Comparison of ENCODE assay signal across 8 cellular contexts in the genomic region with DNA sequence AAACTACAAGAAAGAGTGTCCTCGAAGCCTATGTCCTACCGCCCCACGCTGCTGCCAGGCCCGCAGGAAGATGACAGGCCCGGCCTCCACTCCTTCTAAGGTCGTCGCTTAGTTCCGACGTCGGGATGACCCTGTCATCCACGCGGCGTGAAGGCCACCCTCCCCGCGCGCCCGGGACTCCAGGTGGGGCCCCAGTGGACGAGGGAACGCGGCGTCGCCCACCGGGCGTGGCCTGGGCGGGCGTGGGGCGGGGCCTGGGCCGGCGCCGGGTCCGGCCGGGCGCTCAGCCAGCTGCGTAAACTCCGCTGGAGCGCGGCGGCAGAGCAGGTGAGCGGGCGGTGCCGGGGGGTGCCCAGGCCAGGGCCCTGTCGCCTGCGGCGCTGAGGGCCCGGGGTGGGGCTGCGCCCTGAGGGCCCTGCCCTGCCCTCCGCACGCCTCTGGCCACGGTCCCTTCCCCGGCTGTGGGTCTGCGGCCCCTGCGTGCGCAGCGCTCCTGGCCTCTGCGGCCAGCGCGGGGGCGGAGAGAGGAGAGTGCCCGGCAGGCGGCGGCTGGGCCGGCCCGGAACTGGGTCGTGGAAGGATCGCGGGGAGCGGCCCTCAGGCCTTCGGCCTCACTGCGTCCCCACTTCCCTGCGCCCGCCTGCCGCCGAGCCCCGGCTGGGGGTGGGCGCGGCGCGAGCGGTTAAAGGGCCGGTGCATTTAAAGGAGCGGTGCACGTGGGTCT. TPM values are rescaled to one million over a fixed set of nuclear protein-coding genes. Genes with fewer than 3 reads are reported as not detected.
DNase-seq lines count a peak whose midpoint lies in the region; ATAC-seq and TF ChIP-seq lines count a peak whose summit lies in the region.

TSS of gene PSEN2 (plus strand) at position 294 of the 724 bp plus-strand sequence. CDS start 11,292 bp downstream, outside the sequence.

- intact Hi-C loops in left ventricle myocardium superior (cut with micrococcal nuclease): no loop called here
- intact Hi-C loops in prostate gland (cut with DNase I): loop anchor here (2.0 kb wide), 1 partner anchor 66 kb away; no protein-coding TSS in a partner anchor

- H3K27ac ChIP-seq in Karpas-422 (ENCODE audit: low read length) (no peak within 1 kb of the TSS), SU-DHL-6 (ENCODE audit: low read depth, low read length) (no peak within 1 kb of the TSS), prostate gland (peak within 1 kb of the TSS; percentile 66 to 83)

- no peaks in the 10 kb centered on the region for H3K36me3 ChIP-seq in Karpas-422 (ENCODE audit: insufficient read depth, low read length)
- H3K36me3 ChIP-seq in SU-DHL-6 (ENCODE audit: low read length): no peaks in the 10 kb centered on the region
- H3K36me3 ChIP-seq in prostate gland: no peaks in the 10 kb centered on the region

- TF ChIP-seq CTCF in SU-DHL-6 (IDR thresholded peaks at IDR 0.05; ENCODE audit: insufficient read depth, low read length, poor library complexity, severe bottlenecking): no peak
- TF ChIP-seq CTCF in prostate gland (IDR thresholded peaks at IDR 0.05): peak in 3 of 4 experiments; percentile 18 to 44 (median 40)

- DNase-seq in G401 (ENCODE audit: low spot score) (peak; percentile 67), Karpas-422 (peak; percentile 59), amniotic stem cell (lab: John Stamatoyannopoulos, UW) (peak; percentile 47), left ventricle myocardium superior (peak; percentile 87), prostate gland (ENCODE audit: low spot score) (peak; percentile 61), OCI-M2 (lab: John Stamatoyannopoulos, UW; ENCODE audit: unreplicated experiment) (no peak)

- H4K20me1 ChIP-seq in Karpas-422 (ENCODE audit: insufficient read depth, low read depth, low read length) (no peaks in the 10 kb centered on the region), SU-DHL-6 (ENCODE audit: low read depth, low read length) (no peaks in the 10 kb centered on the region)

- ATAC-seq in GM21786 (IDR thresholded peaks at IDR 0.05; ENCODE audit: unreplicated experiment) (peak; percentile 92), left ventricle myocardium superior (peak; percentile 93)

- H3K27me3 ChIP-seq in Karpas-422 (ENCODE audit: low read length) (no peaks in the 10 kb centered on the region), SU-DHL-6 (ENCODE audit: low read length) (no peaks in the 10 kb centered on the region), prostate gland (replicated peaks; ENCODE audit: insufficient read depth) (no peaks in the 10 kb centered on the region)

- TF ChIP-seq POLR2A in prostate gland (IDR thresholded peaks at IDR 0.05): peak; percentile 49

- H3K9me2 ChIP-seq in Karpas-422 (replicated peaks; ENCODE audit: insufficient read depth, low read length): no peaks in the 10 kb centered on the region
- H3K9me2 ChIP-seq in SU-DHL-6 (replicated peaks; ENCODE audit: insufficient read depth, low read length): no peaks in the 10 kb centered on the region

- H2AFZ ChIP-seq in Karpas-422 (ENCODE audit: low read length) (no peak within 1 kb of the TSS), SU-DHL-6 (ENCODE audit: low read depth, low read length, severe bottlenecking) (peak within 1 kb of the TSS; percentile 50)

- in situ Hi-C loops in G401 (cut with HindIII; ENCODE audit: low sequenced_read_pairs): no loop called here

- H3K4me1 ChIP-seq in Karpas-422 (ENCODE audit: low read length): no peaks in the 10 kb centered on the region
- H3K4me1 ChIP-seq in prostate gland (replicated peaks): peaks cover 8% of the 10 kb centered on the region

- WGBS in prostate gland: 1% methylated on average over 47 of the region's 82 CpGs

- no peaks in the 10 kb centered on the region for H3K9me3 ChIP-seq in Karpas-422 (ENCODE audit: low read length)
- no peaks in the 10 kb centered on the region for H3K9me3 ChIP-seq in SU-DHL-6 (ENCODE audit: insufficient read depth, low read length)
- no peaks in the 10 kb centered on the region for H3K9me3 ChIP-seq in prostate gland

- H3K4me3 ChIP-seq in Karpas-422 (ENCODE audit: low read length) (peak within 1 kb of the TSS; percentile 38; the same call in 1 of the 2 replicates), SU-DHL-6 (ENCODE audit: insufficient read depth, low read length, poor library complexity, severe bottlenecking) (peak within 1 kb of the TSS; percentile 49), prostate gland (peak within 1 kb of the TSS; percentile 73 to 87)

- no peak within 1 kb of the TSS for H3K9ac ChIP-seq in Karpas-422 (ENCODE audit: low read length)
- peak within 1 kb of the TSS; percentile 53 for H3K9ac ChIP-seq in SU-DHL-6 (ENCODE audit: low read length)

- no peaks in the 10 kb centered on the region for H3F3A ChIP-seq in SU-DHL-6 (ENCODE audit: insufficient read depth)

- H3K4me2 ChIP-seq in Karpas-422 (ENCODE audit: low read depth, low read length, poor library complexity, severe bottlenecking) (peak within 1 kb of the TSS; percentile 39), SU-DHL-6 (ENCODE audit: low read depth, low read length, poor library complexity, severe bottlenecking) (peak within 1 kb of the TSS; percentile 69)

- H3K79me2 ChIP-seq in Karpas-422 (ENCODE audit: low read length) (no peaks in the 10 kb centered on the region), SU-DHL-6 (ENCODE audit: insufficient read depth, low read length) (no peaks in the 10 kb centered on the region)

RNA-seq across cellular contexts. Expression of gene PSEN2, which starts in this region (rescaled TPM):
- 40.7 and 49.3 TPM in 2 replicates for total RNA-seq in G401 (2014; rRNA removed; shearing (Covaris generic))
- not detected in 2 replicates for total RNA-seq in Karpas-422 (2014; rRNA removed; shearing (Covaris generic); ENCODE audit: low replicate concordance)
- total RNA-seq in left ventricle myocardium superior (22.8 TPM), prostate gland (10 to 100 TPM; 45.3 to 78.3 TPM)

Comparison
In these comparisons a context has a peak if more than half of its experiments do, and no peak if none do; other contexts are left out.
1. RNA of gene PSEN2 (total RNA-seq): 45.3 to 78.3 TPM in prostate gland, 40.7 to 49.3 TPM in G401 and 22.8 TPM in left ventricle myocardium superior (single experiment); not detected in Karpas-422; every median in the first group is over 10 times any median in the second.
2. Peak in DNase-seq, H3K4me3 ChIP-seq and H3K4me2 ChIP-seq in Karpas-422; RNA of the gene not detected or under 1 TPM.
3. H3K27ac ChIP-seq: peak in prostate gland (2 of 2); none in Karpas-422 (single experiment) and SU-DHL-6 (single experiment).
4. Peak in every context shown above with its lines, with median percentiles within 50 percentile points of each other: H3K4me3 ChIP-seq.